9 cellular contexts compared by ENCODE assay signal in genomic region chr7:19709249-19709578, GRCh38. TPM values are rescaled to one million over a fixed set of nuclear protein-coding genes. Genes with fewer than 3 reads are reported as not detected.
DNase-seq lines count a peak whose midpoint lies in the region; ATAC-seq, FAIRE-seq and TF ChIP-seq lines count a peak whose summit lies in the region.
"Had no signal": no experiment of that assay in that cellular context is flagged by ENCODE, and none has a peak within 500 bp of the region (broad histone marks: within the 10 kb centered on the region; RNA-seq: fewer than 3 reads in every experiment).

No MANE protein-coding gene starts in this region.

- H4K20me1 ChIP-seq in PC-9 (ENCODE audit: insufficient read depth) (peaks cover 6% of the 10 kb centered on the region; the same call in 1 of the 2 replicates), endothelial cell of umbilical vein (replicated peaks; ENCODE audit: control insufficient read depth, extremely low read depth, insufficient read depth, low read length) (no peaks in the 10 kb centered on the region)

- intact Hi-C loops in PC-9 (cut with micrococcal nuclease; ENCODE audit: unreplicated experiment) = loop anchor here (1.0 to 10.0 kb wide), 6 partner anchors 602 to 1796 kb away; no protein-coding TSS in a partner anchor
- intact Hi-C loops in endothelial cell of umbilical vein (cut with micrococcal nuclease) = loop anchor here (1.0 to 5.0 kb wide), 4 partner anchors 798 to 1718 kb away; partner anchors contain the start of gene SP4

- H2AFZ ChIP-seq in PC-9 (peak overlapping the region; percentile 95), endothelial cell of umbilical vein (ENCODE audit: low read depth, low read length) (peak overlapping the region; percentile 79)

- TF ChIP-seq CTCF in PC-9 (conservative IDR thresholded peaks at IDR 0.05) (peak; percentile 72), endothelial cell of umbilical vein (IDR thresholded peaks at IDR 0.05; ENCODE audit: extremely low read depth in 1 of 2, insufficient read depth in 1 of 2, low read depth in 1 of 2, low read length in 2 of 2) (no peak), D721Med (IDR thresholded peaks at IDR 0.05; ENCODE audit: insufficient read depth, missing control alignments) (no peak)

- dilution Hi-C loops in endothelial cell of umbilical vein (cut with MboI; ENCODE audit: extremely low pct_ligation_motif_present, low sequenced_read_pairs) = no loop called here

- H3K4me3 ChIP-seq in PC-9 (peak overlapping the region; percentile 87), endothelial cell of umbilical vein (replicated peaks in 1 of 3; ENCODE audit: insufficient read depth in 1 of 3, low read depth in 1 of 3, low read length in 3 of 3) (no peak overlapping the region), skeletal muscle cell (ENCODE audit: low read depth, low read length) (peak overlapping the region; percentile 97)

- BruUV-seq in PC-9 (replicated peaks; lab: Mats Ljungman, UMichigan) (no TSS peak), endothelial cell of umbilical vein (replicated peaks; lab: Mats Ljungman, UMichigan) (no TSS peak)

- H3K9me3 ChIP-seq in PC-9 (ENCODE audit: insufficient read depth, low read depth) (peaks cover 7% of the 10 kb centered on the region; the same call in 1 of the 2 replicates), endothelial cell of umbilical vein (replicated peaks; ENCODE audit: control insufficient read depth, insufficient read depth, low read length) (no peaks in the 10 kb centered on the region)
- H3K9me3 ChIP-seq: left lung had no signal

- no peak overlapping the region for H3K9ac ChIP-seq in endothelial cell of umbilical vein (replicated peaks; ENCODE audit: extremely low read depth, insufficient read depth, low read length)

- H3K4me1 ChIP-seq in PC-9 (replicated peaks; ENCODE audit: insufficient read depth) (peaks cover 22% of the 10 kb centered on the region), endothelial cell of umbilical vein (ENCODE audit: control insufficient read depth, extremely low read depth, insufficient read depth, low read length) (peaks cover 19% of the 10 kb centered on the region)

- H3K27me3 ChIP-seq in PC-9 (ENCODE audit: insufficient read depth, low read depth) = no peaks in the 10 kb centered on the region
- peaks cover 2 to 12% of the 10 kb centered on the region in 2 experiments for H3K27me3 ChIP-seq in endothelial cell of umbilical vein (ENCODE audit: control insufficient read depth in 2 of 2, insufficient read depth in 2 of 2, low read length in 2 of 2)
- H3K27me3 ChIP-seq: left lung had no signal

- POLR2A ChIA-PET in PC-9 (lab: Charles Lee; ENCODE audit: unreplicated experiment) (interaction anchor here (0.5 to 0.6 kb wide), 2 partner anchors 806 to 1570 kb away, joined by 4 read pairs; no protein-coding TSS in a partner anchor), endothelial cell of umbilical vein (lab: Charles Lee) (interaction anchor here (0.6 kb wide), 1 partner anchor 788 kb away, joined by 3 read pairs; no protein-coding TSS in a partner anchor)

- no peak for TF ChIP-seq POLR2A in endothelial cell of umbilical vein (IDR thresholded peaks at IDR 0.05; ENCODE audit: low read depth, low read length)

- H3K36me3 ChIP-seq in PC-9 (ENCODE audit: low read depth) (peaks cover 1% of the 10 kb centered on the region; the same call in 1 of the 2 replicates), endothelial cell of umbilical vein (ENCODE audit: control insufficient read depth in 2 of 2, extremely low read depth in 1 of 2, insufficient read depth in 2 of 2, low read length in 2 of 2) (no peaks in the 10 kb centered on the region)
- H3K36me3 ChIP-seq: left lung had no signal

- H3F3A ChIP-seq in PC-9 (ENCODE audit: insufficient read depth, low read depth) = no peaks in the 10 kb centered on the region

- H3K79me2 ChIP-seq in PC-9 (ENCODE audit: low read depth) (peaks cover 45% of the 10 kb centered on the region), endothelial cell of umbilical vein (ENCODE audit: control insufficient read depth, insufficient read depth, low read length) (peaks cover 43% of the 10 kb centered on the region)

- H3K4me2 ChIP-seq in PC-9 (peak overlapping the region; percentile 83), endothelial cell of umbilical vein (ENCODE audit: insufficient read depth, low read length) (no peak overlapping the region)

- DNase-seq in PC-9 (no peak), endothelial cell of umbilical vein (ENCODE audit: low read depth, low spot score) (no peak), skeletal muscle cell (ENCODE audit: low read depth) (no peak), D721Med (ENCODE audit: insufficient read length, low spot score) (no peak), DMS 273 treated with DMSO at 0.1 percent for 48 hours (lab: John Stamatoyannopoulos, UW) (no peak), dedifferentiated amniotic fluid mesenchymal stem cell (ENCODE audit: extremely low spot score) (no peak)

- CTCF ChIA-PET in PC-9 (lab: Charles Lee) = interaction anchor here (0.6 to 1.4 kb wide), 10 partner anchors 39 to 952 kb away, joined by 3 to 21 read pairs (median 4); no protein-coding TSS in a partner anchor
- CTCF ChIA-PET in endothelial cell of umbilical vein (lab: Charles Lee) = interaction anchor here (0.6 to 10.2 kb wide), 23 partner anchors 9 to 1076 kb away, joined by 3 to 354 read pairs (median 4); no protein-coding TSS in a partner anchor

- ATAC-seq in GM21447 (IDR thresholded peaks at IDR 0.05; ENCODE audit: unreplicated experiment) = peak; percentile 1
- no peak for ATAC-seq in HG03159 (IDR thresholded peaks at IDR 0.05; ENCODE audit: unreplicated experiment)

- no peaks in the 10 kb centered on the region; the same call in 1 of the 2 replicates for H3K9me2 ChIP-seq in PC-9 (ENCODE audit: insufficient read depth)

- FAIRE-seq in endothelial cell of umbilical vein (lab: Jason Lieb, UNC) (no peak), D721Med (lab: Jason Lieb, UNC) (no peak)

- H3K27ac ChIP-seq in PC-9 (no peak overlapping the region), endothelial cell of umbilical vein (ENCODE audit: insufficient read depth, low read depth, low read length) (no peak overlapping the region)

- H3K9me1 ChIP-seq in endothelial cell of umbilical vein (replicated peaks; ENCODE audit: control insufficient read depth, extremely low read depth, insufficient read depth, low read length) = no peaks in the 10 kb centered on the region

TF ChIP-seq in endothelial cell of umbilical vein, 7 proteins besides CTCF, POLR2A, EP300 and RAD21:
- no peak for TF ChIP-seq FOS (IDR thresholded peaks at IDR 0.05; ENCODE audit: borderline replicate concordance, insufficient read depth, low read length)
- TF ChIP-seq EZH2 (IDR thresholded peaks at IDR 0.05; ENCODE audit: borderline replicate concordance, low read depth, low read length, severe bottlenecking) = no peak
- TF ChIP-seq, protein P1, sequence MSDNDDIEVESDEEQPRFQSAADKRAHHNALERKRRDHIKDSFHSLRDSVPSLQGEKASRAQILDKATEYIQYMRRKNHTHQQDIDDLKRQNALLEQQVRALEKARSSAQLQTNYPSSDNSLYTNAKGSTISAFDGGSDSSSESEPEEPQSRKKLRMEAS (IDR thresholded peaks at IDR 0.05; ENCODE audit: insufficient read depth, insufficient read length) = no peak
- no peak for TF ChIP-seq POLR2AphosphoS5 (IDR thresholded peaks at IDR 0.05; ENCODE audit: insufficient read depth, low read depth, low read length)
- TF ChIP-seq GATA2 (IDR thresholded peaks at IDR 0.05; ENCODE audit: insufficient read depth, insufficient read length, low read depth, low read length) = no peak
- no peak for TF ChIP-seq MYC (IDR thresholded peaks at IDR 0.05; ENCODE audit: low read depth, low read length)
- no peak for TF ChIP-seq JUN (IDR thresholded peaks at IDR 0.05; ENCODE audit: borderline replicate concordance, insufficient read depth, insufficient read length, low read depth)

RNA-seq across cellular contexts. Expression of gene POLR1F, which starts 0.4 kb away (rescaled TPM):
- total RNA-seq in PC-9 (2021) (14.5 and 14.8 TPM in 2 replicates), endothelial cell of umbilical vein (21.0 and 27.0 TPM in 2 replicates)
- 7.9 and 10.4 TPM in 2 replicates for polyA plus RNA-seq in endothelial cell of umbilical vein
- polyA plus RNA-seq in endothelial cell of umbilical vein (2011; cell fraction: cytosol; rRNA removed) = 10.1 and 10.8 TPM in 2 replicates
- polyA plus RNA-seq in endothelial cell of umbilical vein (2011; cell fraction: nucleus; rRNA removed) = 19.6 and 23.1 TPM in 2 replicates
- polyA plus RNA-seq in endothelial cell of umbilical vein (2012) = 16.4 and 22.7 TPM in 2 replicates
- 15.8 and 16.2 TPM in 2 replicates for polyA minus RNA-seq in endothelial cell of umbilical vein
- 9.0 TPM for polyA minus RNA-seq in endothelial cell of umbilical vein (2011; cell fraction: cytosol; rRNA and poly(A)+ RNA removed)
- polyA minus RNA-seq in endothelial cell of umbilical vein (2011; cell fraction: nucleus; rRNA and poly(A)+ RNA removed) = 11.8 and 19.7 TPM in 2 replicates

Comparison
In these comparisons a context has a peak if more than half of its experiments do, and no peak if none do; other contexts are left out.
1. H3K4me3 ChIP-seq: peak in PC-9 (single experiment) and skeletal muscle cell (single experiment); none in endothelial cell of umbilical vein (0 of 3).